ENCODE assay signal across 2 cellular contexts in the genomic region with DNA sequence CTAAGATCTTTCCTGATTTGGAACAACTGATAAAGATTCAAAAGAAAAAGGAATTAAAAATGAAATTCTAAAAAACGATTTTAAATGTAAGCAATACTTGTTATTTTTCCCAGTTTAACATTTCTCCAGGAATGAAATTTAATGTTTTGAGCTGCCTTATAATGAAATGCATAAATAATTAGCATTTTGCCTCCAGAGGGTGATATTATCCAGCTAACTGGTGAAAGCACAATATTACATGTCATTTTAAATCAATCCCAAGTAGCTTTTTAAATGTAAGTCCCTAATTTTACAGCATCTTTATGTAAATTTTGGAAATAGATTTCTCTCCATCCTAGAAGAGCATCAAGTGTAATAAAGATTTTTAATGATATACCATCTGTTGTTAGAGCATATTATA.
TF ChIP-seq lines count a peak whose summit lies in the region.

No MANE protein-coding gene starts in this region.

TF ChIP-seq in SK-N-SH, 30 proteins besides CTCF, POLR2A, EP300 and RAD21:
- no peak for TF ChIP-seq REST (IDR thresholded peaks at IDR 0.05; ENCODE audit: low read depth, low read length)
- TF ChIP-seq GABPA (IDR thresholded peaks at IDR 0.05; ENCODE audit: low read depth), result no peak
- TF ChIP-seq FOXJ3 (CRISPR knock-in tag; IDR thresholded peaks at IDR 0.05), result no peak
- no peak for TF ChIP-seq YY1 (IDR thresholded peaks at IDR 0.05; ENCODE audit: low read depth)
- TF ChIP-seq FOSL2 (IDR thresholded peaks at IDR 0.05; ENCODE audit: borderline replicate concordance, low read depth), result no peak
- no peak for TF ChIP-seq PBX3 (IDR thresholded peaks at IDR 0.05)
- no peak for TF ChIP-seq MXI1 (IDR thresholded peaks at IDR 0.05; ENCODE audit: low read depth, low read length)
- TF ChIP-seq TEAD4 (IDR thresholded peaks at IDR 0.05; ENCODE audit: borderline replicate concordance, insufficient read depth), result no peak
- TF ChIP-seq, protein P1, sequence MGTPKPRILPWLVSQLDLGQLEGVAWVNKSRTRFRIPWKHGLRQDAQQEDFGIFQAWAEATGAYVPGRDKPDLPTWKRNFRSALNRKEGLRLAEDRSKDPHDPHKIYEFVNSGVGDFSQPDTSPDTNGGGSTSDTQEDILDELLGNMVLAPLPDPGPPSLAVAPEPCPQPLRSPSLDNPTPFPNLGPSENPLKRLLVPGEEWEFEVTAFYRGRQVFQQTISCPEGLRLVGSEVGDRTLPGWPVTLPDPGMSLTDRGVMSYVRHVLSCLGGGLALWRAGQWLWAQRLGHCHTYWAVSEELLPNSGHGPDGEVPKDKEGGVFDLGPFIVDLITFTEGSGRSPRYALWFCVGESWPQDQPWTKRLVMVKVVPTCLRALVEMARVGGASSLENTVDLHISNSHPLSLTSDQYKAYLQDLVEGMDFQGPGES (IDR thresholded peaks at IDR 0.05; ENCODE audit: low read depth, low read length), result no peak
- TF ChIP-seq, protein P2, sequence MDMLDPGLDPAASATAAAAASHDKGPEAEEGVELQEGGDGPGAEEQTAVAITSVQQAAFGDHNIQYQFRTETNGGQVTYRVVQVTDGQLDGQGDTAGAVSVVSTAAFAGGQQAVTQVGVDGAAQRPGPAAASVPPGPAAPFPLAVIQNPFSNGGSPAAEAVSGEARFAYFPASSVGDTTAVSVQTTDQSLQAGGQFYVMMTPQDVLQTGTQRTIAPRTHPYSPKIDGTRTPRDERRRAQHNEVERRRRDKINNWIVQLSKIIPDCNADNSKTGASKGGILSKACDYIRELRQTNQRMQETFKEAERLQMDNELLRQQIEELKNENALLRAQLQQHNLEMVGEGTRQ (IDR thresholded peaks at IDR 0.05; ENCODE audit: borderline replicate concordance, low read depth, low read length), result no peak
- no peak for TF ChIP-seq NRF1 (IDR thresholded peaks at IDR 0.05; ENCODE audit: low read depth, low read length)
- no peak for TF ChIP-seq JUND (IDR thresholded peaks at IDR 0.05)
- no peak for TF ChIP-seq RCOR1 (IDR thresholded peaks at IDR 0.05; ENCODE audit: low read length)
- TF ChIP-seq, protein P3, sequence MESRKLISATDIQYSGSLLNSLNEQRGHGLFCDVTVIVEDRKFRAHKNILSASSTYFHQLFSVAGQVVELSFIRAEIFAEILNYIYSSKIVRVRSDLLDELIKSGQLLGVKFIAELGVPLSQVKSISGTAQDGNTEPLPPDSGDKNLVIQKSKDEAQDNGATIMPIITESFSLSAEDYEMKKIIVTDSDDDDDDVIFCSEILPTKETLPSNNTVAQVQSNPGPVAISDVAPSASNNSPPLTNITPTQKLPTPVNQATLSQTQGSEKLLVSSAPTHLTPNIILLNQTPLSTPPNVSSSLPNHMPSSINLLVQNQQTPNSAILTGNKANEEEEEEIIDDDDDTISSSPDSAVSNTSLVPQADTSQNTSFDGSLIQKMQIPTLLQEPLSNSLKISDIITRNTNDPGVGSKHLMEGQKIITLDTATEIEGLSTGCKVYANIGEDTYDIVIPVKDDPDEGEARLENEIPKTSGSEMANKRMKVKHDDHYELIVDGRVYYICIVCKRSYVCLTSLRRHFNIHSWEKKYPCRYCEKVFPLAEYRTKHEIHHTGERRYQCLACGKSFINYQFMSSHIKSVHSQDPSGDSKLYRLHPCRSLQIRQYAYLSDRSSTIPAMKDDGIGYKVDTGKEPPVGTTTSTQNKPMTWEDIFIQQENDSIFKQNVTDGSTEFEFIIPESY (IDR thresholded peaks at IDR 0.05; ENCODE audit: borderline replicate concordance, low read depth), result no peak
- no peak for TF ChIP-seq CHD2 (IDR thresholded peaks at IDR 0.05; ENCODE audit: low read length, partially characterized antibody)
- no peak for TF ChIP-seq MAX (IDR thresholded peaks at IDR 0.05; ENCODE audit: low read depth)
- no peak for TF ChIP-seq MEF2A (IDR thresholded peaks at IDR 0.05; ENCODE audit: borderline replicate concordance, low read depth)
- no peak for TF ChIP-seq RXRA (IDR thresholded peaks at IDR 0.05; ENCODE audit: borderline replicate concordance, low read depth)
TF ChIP-seq in SK-N-SH: peak in this region for 0.

TF ChIP-seq in SK-N-SH treated with all-trans-retinoic acid at 6 μM for 48 hours, 23 proteins besides CTCF, POLR2A, EP300 and RAD21 (continued from another document):
- TF ChIP-seq, protein P4, sequence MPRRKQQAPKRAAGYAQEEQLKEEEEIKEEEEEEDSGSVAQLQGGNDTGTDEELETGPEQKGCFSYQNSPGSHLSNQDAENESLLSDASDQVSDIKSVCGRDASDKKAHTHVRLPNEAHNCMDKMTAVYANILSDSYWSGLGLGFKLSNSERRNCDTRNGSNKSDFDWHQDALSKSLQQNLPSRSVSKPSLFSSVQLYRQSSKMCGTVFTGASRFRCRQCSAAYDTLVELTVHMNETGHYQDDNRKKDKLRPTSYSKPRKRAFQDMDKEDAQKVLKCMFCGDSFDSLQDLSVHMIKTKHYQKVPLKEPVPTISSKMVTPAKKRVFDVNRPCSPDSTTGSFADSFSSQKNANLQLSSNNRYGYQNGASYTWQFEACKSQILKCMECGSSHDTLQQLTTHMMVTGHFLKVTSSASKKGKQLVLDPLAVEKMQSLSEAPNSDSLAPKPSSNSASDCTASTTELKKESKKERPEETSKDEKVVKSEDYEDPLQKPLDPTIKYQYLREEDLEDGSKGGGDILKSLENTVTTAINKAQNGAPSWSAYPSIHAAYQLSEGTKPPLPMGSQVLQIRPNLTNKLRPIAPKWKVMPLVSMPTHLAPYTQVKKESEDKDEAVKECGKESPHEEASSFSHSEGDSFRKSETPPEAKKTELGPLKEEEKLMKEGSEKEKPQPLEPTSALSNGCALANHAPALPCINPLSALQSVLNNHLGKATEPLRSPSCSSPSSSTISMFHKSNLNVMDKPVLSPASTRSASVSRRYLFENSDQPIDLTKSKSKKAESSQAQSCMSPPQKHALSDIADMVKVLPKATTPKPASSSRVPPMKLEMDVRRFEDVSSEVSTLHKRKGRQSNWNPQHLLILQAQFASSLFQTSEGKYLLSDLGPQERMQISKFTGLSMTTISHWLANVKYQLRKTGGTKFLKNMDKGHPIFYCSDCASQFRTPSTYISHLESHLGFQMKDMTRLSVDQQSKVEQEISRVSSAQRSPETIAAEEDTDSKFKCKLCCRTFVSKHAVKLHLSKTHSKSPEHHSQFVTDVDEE (CRISPR knock-in tag; IDR thresholded peaks at IDR 0.05), result no peak
- TF ChIP-seq ZNF8 (CRISPR knock-in tag; IDR thresholded peaks at IDR 0.05), result no peak
- TF ChIP-seq ZNF565 (CRISPR knock-in tag; conservative IDR thresholded peaks at IDR 0.05; ENCODE audit: low read depth), result no peak
- TF ChIP-seq ARNTL (CRISPR knock-in tag; IDR thresholded peaks at IDR 0.05; ENCODE audit: borderline replicate concordance, low read depth), result no peak
- no peak for TF ChIP-seq ZFP30 (CRISPR knock-in tag; IDR thresholded peaks at IDR 0.05)
- TF ChIP-seq CSDC2 (CRISPR knock-in tag; IDR thresholded peaks at IDR 0.05), result no peak
- TF ChIP-seq PPARA (CRISPR knock-in tag; IDR thresholded peaks at IDR 0.05; ENCODE audit: borderline replicate concordance), result no peak
- TF ChIP-seq GLIS3 (CRISPR knock-in tag; IDR thresholded peaks at IDR 0.05), result no peak
- TF ChIP-seq, protein P5, sequence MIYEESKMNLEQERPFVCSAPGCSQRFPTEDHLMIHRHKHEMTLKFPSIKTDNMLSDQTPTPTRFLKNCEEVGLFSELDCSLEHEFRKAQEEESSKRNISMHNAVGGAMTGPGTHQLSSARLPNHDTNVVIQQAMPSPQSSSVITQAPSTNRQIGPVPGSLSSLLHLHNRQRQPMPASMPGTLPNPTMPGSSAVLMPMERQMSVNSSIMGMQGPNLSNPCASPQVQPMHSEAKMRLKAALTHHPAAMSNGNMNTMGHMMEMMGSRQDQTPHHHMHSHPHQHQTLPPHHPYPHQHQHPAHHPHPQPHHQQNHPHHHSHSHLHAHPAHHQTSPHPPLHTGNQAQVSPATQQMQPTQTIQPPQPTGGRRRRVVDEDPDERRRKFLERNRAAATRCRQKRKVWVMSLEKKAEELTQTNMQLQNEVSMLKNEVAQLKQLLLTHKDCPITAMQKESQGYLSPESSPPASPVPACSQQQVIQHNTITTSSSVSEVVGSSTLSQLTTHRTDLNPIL (CRISPR knock-in tag; IDR thresholded peaks at IDR 0.05; ENCODE audit: low read depth), result no peak
- no peak for TF ChIP-seq TOX (CRISPR knock-in tag; IDR thresholded peaks at IDR 0.05; ENCODE audit: borderline replicate concordance)
